ENCODE assay signal across 1 cellular context in the genomic region with DNA sequence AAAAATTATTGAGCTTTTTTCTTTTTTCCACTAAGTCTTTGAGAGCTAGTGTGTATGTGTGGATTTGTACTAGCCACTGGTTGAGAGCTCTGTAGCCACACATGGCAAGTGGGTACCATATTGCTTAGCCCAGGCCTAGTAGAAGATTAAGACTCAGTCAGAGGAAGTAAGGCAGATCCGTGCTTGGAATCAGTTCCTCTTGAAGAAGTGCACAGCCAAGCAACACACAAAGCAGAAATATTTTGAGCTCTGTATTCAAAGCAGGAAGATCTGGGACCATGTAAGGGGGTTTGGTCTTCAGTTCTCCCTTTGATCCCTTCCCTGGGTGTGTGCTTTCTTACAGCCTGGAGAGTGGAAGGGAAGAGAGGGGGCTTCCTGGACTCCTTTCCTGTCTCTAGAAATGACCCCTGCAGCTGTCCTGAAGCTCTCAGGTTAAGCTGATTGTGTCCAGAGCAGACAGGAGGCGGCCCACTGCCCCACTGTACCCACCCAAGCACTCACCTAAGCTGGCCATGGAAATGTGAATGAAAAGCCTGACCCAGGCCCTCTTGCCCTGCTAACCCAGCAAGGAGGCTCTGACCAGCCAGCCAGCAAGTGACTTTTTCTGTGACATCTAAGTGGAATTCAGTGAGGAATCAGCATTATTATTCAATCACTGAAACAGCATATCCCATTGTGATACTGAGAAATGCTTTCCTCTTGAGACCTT.
TF ChIP-seq lines count a peak whose summit lies in the region.

No MANE protein-coding gene starts in this region.

TF ChIP-seq in endothelial cell of umbilical vein, 7 proteins besides CTCF, POLR2A, EP300 and RAD21 (continued from another document):
- TF ChIP-seq EZH2 (IDR thresholded peaks at IDR 0.05; ENCODE audit: borderline replicate concordance, low read depth, low read length, severe bottlenecking): no peak
